In the genomic region with DNA sequence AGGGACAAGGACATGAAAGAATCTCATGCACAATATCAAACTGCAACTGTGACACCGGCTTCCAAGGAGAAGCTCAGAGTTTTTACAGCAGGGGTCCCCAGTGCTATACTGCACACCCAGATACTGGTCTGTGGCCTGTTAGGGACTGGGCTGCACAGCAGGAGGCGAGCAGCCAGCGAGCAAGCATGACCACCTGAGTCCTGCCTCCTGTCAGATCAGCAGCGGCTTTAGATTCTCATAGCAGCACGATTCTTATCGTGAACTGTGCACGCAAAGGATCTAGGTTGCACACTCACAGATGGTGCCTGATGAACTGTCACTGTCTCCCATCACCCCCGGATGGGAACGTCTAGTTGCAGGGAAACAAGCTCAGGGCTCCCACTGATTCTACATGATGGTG, we compare ENCODE assay signal across 1 cellular context.
TF ChIP-seq lines count a peak whose summit lies in the region.

No MANE protein-coding gene starts in this region.

TF ChIP-seq in K562, 482 proteins besides CTCF, POLR2A, EP300 and RAD21 (continued from another document and continues in another):
- TF ChIP-seq, protein P1, sequence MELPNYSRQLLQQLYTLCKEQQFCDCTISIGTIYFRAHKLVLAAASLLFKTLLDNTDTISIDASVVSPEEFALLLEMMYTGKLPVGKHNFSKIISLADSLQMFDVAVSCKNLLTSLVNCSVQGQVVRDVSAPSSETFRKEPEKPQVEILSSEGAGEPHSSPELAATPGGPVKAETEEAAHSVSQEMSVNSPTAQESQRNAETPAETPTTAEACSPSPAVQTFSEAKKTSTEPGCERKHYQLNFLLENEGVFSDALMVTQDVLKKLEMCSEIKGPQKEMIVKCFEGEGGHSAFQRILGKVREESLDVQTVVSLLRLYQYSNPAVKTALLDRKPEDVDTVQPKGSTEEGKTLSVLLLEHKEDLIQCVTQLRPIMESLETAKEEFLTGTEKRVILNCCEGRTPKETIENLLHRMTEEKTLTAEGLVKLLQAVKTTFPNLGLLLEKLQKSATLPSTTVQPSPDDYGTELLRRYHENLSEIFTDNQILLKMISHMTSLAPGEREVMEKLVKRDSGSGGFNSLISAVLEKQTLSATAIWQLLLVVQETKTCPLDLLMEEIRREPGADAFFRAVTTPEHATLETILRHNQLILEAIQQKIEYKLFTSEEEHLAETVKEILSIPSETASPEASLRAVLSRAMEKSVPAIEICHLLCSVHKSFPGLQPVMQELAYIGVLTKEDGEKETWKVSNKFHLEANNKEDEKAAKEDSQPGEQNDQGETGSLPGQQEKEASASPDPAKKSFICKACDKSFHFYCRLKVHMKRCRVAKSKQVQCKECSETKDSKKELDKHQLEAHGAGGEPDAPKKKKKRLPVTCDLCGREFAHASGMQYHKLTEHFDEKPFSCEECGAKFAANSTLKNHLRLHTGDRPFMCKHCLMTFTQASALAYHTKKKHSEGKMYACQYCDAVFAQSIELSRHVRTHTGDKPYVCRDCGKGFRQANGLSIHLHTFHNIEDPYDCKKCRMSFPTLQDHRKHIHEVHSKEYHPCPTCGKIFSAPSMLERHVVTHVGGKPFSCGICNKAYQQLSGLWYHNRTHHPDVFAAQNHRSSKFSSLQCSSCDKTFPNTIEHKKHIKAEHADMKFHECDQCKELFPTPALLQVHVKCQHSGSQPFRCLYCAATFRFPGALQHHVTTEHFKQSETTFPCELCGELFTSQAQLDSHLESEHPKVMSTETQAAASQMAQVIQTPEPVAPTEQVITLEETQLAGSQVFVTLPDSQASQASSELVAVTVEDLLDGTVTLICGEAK (IDR thresholded peaks at IDR 0.05): no peak
- TF ChIP-seq, protein P1 (CRISPR knock-in tag; IDR thresholded peaks at IDR 0.05): no peak
- TF ChIP-seq TAL1 (IDR thresholded peaks at IDR 0.05) (peak; percentile 32; the same call in 1 of the 2 replicates), RFX1 (IDR thresholded peaks at IDR 0.05) (no peak), ZKSCAN8 (CRISPR knock-in tag; IDR thresholded peaks at IDR 0.05) (no peak), HMGN3 (IDR thresholded peaks at IDR 0.05; ENCODE audit: borderline replicate concordance, extremely low read depth, insufficient read length, low read depth, low read length) (no peak), NRF1 (conservative IDR thresholded peaks at IDR 0.05 in 1 of 2, IDR thresholded peaks at IDR 0.05 in 1 of 2) (no peak), RB1 (IDR thresholded peaks at IDR 0.05; ENCODE audit: low read depth) (no peak), FUS (optimal IDR thresholded peaks at IDR 0.05; ENCODE audit: low read depth, low read length) (no peak), PTRF (tag; IDR thresholded peaks at IDR 0.05) (no peak), MTA3 (IDR thresholded peaks at IDR 0.05; ENCODE audit: borderline replicate concordance) (no peak), RAD51 (IDR thresholded peaks at IDR 0.05; ENCODE audit: borderline replicate concordance, low read depth) (no peak), FOXJ2 (tag; IDR thresholded peaks at IDR 0.05) (no peak), SIN3B (IDR thresholded peaks at IDR 0.05; ENCODE audit: low read depth) (no peak), GABPB2 (CRISPR knock-in tag; conservative IDR thresholded peaks at IDR 0.05) (no peak), ERF (CRISPR knock-in tag; IDR thresholded peaks at IDR 0.05) (no peak), CBFA2T3 (IDR thresholded peaks at IDR 0.05) (peak; percentile 74), ZNF143 (CRISPR knock-in tag; IDR thresholded peaks at IDR 0.05) (no peak), RUNX1 (IDR thresholded peaks at IDR 0.05; ENCODE audit: low read depth) (no peak), ZFP36 (IDR thresholded peaks at IDR 0.05; ENCODE audit: low read depth, low read length, partially characterized antibody) (no peak), FOXA1 (IDR thresholded peaks at IDR 0.05; ENCODE audit: borderline replicate concordance) (no peak), ZNF57 (CRISPR knock-in tag; IDR thresholded peaks at IDR 0.05) (no peak), FOXK1 (CRISPR knock-in tag; IDR thresholded peaks at IDR 0.05; ENCODE audit: borderline replicate concordance) (no peak)
- TF ChIP-seq, protein P2, sequence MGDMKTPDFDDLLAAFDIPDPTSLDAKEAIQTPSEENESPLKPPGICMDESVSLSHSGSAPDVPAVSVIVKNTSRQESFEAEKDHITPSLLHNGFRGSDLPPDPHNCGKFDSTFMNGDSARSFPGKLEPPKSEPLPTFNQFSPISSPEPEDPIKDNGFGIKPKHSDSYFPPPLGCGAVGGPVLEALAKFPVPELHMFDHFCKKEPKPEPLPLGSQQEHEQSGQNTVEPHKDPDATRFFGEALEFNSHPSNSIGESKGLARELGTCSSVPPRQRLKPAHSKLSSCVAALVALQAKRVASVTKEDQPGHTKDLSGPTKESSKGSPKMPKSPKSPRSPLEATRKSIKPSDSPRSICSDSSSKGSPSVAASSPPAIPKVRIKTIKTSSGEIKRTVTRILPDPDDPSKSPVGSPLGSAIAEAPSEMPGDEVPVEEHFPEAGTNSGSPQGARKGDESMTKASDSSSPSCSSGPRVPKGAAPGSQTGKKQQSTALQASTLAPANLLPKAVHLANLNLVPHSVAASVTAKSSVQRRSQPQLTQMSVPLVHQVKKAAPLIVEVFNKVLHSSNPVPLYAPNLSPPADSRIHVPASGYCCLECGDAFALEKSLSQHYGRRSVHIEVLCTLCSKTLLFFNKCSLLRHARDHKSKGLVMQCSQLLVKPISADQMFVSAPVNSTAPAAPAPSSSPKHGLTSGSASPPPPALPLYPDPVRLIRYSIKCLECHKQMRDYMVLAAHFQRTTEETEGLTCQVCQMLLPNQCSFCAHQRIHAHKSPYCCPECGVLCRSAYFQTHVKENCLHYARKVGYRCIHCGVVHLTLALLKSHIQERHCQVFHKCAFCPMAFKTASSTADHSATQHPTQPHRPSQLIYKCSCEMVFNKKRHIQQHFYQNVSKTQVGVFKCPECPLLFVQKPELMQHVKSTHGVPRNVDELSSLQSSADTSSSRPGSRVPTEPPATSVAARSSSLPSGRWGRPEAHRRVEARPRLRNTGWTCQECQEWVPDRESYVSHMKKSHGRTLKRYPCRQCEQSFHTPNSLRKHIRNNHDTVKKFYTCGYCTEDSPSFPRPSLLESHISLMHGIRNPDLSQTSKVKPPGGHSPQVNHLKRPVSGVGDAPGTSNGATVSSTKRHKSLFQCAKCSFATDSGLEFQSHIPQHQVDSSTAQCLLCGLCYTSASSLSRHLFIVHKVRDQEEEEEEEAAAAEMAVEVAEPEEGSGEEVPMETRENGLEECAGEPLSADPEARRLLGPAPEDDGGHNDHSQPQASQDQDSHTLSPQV (IDR thresholded peaks at IDR 0.05): peak; percentile 47
- TF ChIP-seq, protein P3, sequence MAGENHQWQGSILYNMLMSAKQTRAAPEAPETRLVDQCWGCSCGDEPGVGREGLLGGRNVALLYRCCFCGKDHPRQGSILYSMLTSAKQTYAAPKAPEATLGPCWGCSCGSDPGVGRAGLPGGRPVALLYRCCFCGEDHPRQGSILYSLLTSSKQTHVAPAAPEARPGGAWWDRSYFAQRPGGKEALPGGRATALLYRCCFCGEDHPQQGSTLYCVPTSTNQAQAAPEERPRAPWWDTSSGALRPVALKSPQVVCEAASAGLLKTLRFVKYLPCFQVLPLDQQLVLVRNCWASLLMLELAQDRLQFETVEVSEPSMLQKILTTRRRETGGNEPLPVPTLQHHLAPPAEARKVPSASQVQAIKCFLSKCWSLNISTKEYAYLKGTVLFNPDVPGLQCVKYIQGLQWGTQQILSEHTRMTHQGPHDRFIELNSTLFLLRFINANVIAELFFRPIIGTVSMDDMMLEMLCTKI (IDR thresholded peaks at IDR 0.05; ENCODE audit: partially characterized antibody): no peak
- TF ChIP-seq, protein P4, sequence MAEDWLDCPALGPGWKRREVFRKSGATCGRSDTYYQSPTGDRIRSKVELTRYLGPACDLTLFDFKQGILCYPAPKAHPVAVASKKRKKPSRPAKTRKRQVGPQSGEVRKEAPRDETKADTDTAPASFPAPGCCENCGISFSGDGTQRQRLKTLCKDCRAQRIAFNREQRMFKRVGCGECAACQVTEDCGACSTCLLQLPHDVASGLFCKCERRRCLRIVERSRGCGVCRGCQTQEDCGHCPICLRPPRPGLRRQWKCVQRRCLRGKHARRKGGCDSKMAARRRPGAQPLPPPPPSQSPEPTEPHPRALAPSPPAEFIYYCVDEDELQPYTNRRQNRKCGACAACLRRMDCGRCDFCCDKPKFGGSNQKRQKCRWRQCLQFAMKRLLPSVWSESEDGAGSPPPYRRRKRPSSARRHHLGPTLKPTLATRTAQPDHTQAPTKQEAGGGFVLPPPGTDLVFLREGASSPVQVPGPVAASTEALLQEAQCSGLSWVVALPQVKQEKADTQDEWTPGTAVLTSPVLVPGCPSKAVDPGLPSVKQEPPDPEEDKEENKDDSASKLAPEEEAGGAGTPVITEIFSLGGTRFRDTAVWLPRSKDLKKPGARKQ (CRISPR knock-in tag; IDR thresholded peaks at IDR 0.05): no peak
- TF ChIP-seq, protein P5, sequence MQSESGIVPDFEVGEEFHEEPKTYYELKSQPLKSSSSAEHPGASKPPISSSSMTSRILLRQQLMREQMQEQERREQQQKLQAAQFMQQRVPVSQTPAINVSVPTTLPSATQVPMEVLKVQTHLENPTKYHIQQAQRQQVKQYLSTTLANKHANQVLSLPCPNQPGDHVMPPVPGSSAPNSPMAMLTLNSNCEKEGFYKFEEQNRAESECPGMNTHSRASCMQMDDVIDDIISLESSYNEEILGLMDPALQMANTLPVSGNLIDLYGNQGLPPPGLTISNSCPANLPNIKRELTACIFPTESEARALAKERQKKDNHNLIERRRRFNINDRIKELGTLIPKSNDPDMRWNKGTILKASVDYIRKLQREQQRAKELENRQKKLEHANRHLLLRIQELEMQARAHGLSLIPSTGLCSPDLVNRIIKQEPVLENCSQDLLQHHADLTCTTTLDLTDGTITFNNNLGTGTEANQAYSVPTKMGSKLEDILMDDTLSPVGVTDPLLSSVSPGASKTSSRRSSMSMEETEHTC (IDR thresholded peaks at IDR 0.05): no peak
- TF ChIP-seq, protein P6, sequence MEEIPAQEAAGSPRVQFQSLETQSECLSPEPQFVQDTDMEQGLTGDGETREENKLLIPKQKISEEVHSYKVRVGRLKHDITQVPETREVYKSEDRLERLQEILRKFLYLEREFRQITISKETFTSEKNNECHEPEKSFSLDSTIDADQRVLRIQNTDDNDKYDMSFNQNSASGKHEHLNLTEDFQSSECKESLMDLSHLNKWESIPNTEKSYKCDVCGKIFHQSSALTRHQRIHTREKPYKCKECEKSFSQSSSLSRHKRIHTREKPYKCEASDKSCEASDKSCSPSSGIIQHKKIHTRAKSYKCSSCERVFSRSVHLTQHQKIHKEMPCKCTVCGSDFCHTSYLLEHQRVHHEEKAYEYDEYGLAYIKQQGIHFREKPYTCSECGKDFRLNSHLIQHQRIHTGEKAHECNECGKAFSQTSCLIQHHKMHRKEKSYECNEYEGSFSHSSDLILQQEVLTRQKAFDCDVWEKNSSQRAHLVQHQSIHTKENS (CRISPR knock-in tag; IDR thresholded peaks at IDR 0.05): no peak
- TF ChIP-seq, protein P7, sequence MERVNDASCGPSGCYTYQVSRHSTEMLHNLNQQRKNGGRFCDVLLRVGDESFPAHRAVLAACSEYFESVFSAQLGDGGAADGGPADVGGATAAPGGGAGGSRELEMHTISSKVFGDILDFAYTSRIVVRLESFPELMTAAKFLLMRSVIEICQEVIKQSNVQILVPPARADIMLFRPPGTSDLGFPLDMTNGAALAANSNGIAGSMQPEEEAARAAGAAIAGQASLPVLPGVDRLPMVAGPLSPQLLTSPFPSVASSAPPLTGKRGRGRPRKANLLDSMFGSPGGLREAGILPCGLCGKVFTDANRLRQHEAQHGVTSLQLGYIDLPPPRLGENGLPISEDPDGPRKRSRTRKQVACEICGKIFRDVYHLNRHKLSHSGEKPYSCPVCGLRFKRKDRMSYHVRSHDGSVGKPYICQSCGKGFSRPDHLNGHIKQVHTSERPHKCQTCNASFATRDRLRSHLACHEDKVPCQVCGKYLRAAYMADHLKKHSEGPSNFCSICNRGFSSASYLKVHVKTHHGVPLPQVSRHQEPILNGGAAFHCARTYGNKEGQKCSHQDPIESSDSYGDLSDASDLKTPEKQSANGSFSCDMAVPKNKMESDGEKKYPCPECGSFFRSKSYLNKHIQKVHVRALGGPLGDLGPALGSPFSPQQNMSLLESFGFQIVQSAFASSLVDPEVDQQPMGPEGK (CRISPR knock-in tag; IDR thresholded peaks at IDR 0.05; ENCODE audit: borderline replicate concordance): no peak
- TF ChIP-seq, protein P8, sequence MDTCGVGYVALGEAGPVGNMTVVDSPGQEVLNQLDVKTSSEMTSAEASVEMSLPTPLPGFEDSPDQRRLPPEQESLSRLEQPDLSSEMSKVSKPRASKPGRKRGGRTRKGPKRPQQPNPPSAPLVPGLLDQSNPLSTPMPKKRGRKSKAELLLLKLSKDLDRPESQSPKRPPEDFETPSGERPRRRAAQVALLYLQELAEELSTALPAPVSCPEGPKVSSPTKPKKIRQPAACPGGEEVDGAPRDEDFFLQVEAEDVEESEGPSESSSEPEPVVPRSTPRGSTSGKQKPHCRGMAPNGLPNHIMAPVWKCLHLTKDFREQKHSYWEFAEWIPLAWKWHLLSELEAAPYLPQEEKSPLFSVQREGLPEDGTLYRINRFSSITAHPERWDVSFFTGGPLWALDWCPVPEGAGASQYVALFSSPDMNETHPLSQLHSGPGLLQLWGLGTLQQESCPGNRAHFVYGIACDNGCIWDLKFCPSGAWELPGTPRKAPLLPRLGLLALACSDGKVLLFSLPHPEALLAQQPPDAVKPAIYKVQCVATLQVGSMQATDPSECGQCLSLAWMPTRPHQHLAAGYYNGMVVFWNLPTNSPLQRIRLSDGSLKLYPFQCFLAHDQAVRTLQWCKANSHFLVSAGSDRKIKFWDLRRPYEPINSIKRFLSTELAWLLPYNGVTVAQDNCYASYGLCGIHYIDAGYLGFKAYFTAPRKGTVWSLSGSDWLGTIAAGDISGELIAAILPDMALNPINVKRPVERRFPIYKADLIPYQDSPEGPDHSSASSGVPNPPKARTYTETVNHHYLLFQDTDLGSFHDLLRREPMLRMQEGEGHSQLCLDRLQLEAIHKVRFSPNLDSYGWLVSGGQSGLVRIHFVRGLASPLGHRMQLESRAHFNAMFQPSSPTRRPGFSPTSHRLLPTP (IDR thresholded peaks at IDR 0.05; ENCODE audit: borderline replicate concordance, extremely low read depth, insufficient read length): no peak
